1 cellular context compared by ENCODE assay signal in the genomic region with DNA sequence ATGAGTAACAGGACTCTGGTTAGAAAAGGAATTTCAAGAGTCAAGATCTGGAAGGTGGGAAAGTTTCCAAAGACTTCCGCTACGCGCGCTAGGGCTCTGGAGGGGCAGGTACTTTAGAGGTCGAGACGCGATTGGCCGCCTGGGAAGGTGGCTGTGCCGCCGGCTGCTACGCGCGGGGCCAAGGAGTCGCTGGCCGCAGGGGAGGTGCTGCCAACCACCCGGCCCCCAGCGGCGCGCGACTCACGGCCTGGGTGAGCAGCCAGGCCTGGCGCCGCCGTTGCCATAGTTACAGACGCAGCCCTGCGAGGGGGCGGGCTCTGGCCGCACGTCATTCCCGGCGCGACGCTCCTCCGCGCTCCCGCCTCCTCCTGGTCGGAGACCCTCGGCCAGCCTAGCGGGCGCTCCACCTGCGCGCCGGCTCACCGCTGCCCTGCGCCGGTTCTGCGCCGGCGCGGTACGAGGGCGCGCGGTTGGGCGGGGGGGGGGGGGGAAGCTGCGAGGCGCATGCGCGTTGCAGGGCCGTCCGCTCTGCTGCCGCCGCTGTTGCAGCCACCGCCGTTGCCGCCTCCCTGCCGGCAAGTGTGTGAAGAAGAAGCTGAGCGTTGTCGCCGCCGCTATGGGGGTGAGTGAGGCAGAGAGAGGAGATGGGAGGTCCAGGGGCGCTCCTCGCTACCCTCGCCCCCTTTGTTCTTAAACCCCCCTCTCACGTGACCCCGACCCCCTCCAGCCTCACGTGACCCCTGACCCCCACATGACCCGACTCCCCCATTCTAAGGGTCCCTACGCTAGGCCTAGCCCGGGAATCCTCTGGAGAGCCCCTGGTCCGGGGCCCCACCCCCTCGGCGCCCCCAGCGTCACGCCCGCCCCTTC.
TF ChIP-seq lines count a peak whose summit lies in the region.

A gene (plus strand): TSS at position 522 of the 870 bp plus-strand sequence. CDS start 95 bp downstream, at position 617.

TF ChIP-seq in K562, 482 proteins besides CTCF, POLR2A, EP300 and RAD21 (continued from another document and continues in another):
- TF ChIP-seq, protein P1, sequence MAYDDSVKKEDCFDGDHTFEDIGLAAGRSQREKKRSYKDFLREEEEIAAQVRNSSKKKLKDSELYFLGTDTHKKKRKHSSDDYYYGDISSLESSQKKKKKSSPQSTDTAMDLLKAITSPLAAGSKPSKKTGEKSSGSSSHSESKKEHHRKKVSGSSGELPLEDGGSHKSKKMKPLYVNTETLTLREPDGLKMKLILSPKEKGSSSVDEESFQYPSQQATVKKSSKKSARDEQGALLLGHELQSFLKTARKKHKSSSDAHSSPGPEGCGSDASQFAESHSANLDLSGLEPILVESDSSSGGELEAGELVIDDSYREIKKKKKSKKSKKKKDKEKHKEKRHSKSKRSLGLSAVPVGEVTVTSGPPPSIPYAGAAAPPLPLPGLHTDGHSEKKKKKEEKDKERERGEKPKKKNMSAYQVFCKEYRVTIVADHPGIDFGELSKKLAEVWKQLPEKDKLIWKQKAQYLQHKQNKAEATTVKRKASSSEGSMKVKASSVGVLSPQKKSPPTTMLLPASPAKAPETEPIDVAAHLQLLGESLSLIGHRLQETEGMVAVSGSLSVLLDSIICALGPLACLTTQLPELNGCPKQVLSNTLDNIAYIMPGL (CRISPR knock-in tag; IDR thresholded peaks at IDR 0.05) = no peak; the same call in 1 of the 2 replicates
- TF ChIP-seq, protein P2, sequence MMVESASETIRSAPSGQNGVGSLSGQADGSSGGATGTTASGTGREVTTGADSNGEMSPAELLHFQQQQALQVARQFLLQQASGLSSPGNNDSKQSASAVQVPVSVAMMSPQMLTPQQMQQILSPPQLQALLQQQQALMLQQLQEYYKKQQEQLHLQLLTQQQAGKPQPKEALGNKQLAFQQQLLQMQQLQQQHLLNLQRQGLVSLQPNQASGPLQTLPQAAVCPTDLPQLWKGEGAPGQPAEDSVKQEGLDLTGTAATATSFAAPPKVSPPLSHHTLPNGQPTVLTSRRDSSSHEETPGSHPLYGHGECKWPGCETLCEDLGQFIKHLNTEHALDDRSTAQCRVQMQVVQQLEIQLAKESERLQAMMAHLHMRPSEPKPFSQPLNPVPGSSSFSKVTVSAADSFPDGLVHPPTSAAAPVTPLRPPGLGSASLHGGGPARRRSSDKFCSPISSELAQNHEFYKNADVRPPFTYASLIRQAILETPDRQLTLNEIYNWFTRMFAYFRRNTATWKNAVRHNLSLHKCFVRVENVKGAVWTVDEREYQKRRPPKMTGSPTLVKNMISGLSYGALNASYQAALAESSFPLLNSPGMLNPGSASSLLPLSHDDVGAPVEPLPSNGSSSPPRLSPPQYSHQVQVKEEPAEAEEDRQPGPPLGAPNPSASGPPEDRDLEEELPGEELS (CRISPR knock-in tag; IDR thresholded peaks at IDR 0.05; ENCODE audit: borderline replicate concordance) = peak; percentile 29; the same call in 1 of the 2 replicates
- TF ChIP-seq, protein P3, sequence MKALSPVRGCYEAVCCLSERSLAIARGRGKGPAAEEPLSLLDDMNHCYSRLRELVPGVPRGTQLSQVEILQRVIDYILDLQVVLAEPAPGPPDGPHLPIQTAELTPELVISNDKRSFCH (CRISPR knock-in tag; IDR thresholded peaks at IDR 0.05) = no peak
- TF ChIP-seq, protein P3 (tag; IDR thresholded peaks at IDR 0.05) = no peak; the same call in 1 of the 2 replicates
- no peak for TF ChIP-seq TRIM28 (IDR thresholded peaks at IDR 0.05)
- no peak for TF ChIP-seq TCFL5 (CRISPR knock-in tag; conservative IDR thresholded peaks at IDR 0.05)
- TF ChIP-seq ZNF3 (CRISPR knock-in tag; IDR thresholded peaks at IDR 0.05) = no peak
- no peak for TF ChIP-seq ZNF140 (CRISPR knock-in tag; IDR thresholded peaks at IDR 0.05)
- TF ChIP-seq POU5F1 (IDR thresholded peaks at IDR 0.05; ENCODE audit: borderline replicate concordance, low read depth, low read length, partially characterized antibody) = no peak
- no peak for TF ChIP-seq FUS (optimal IDR thresholded peaks at IDR 0.05; ENCODE audit: low read depth, low read length)
- no peak for TF ChIP-seq POLR2H (tag; IDR thresholded peaks at IDR 0.05; ENCODE audit: low read depth)
- peak; percentile 78 for TF ChIP-seq SIN3B (IDR thresholded peaks at IDR 0.05; ENCODE audit: low read depth)
- TF ChIP-seq, protein P4, sequence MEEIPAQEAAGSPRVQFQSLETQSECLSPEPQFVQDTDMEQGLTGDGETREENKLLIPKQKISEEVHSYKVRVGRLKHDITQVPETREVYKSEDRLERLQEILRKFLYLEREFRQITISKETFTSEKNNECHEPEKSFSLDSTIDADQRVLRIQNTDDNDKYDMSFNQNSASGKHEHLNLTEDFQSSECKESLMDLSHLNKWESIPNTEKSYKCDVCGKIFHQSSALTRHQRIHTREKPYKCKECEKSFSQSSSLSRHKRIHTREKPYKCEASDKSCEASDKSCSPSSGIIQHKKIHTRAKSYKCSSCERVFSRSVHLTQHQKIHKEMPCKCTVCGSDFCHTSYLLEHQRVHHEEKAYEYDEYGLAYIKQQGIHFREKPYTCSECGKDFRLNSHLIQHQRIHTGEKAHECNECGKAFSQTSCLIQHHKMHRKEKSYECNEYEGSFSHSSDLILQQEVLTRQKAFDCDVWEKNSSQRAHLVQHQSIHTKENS (CRISPR knock-in tag; IDR thresholded peaks at IDR 0.05) = no peak
- TF ChIP-seq, protein P5, sequence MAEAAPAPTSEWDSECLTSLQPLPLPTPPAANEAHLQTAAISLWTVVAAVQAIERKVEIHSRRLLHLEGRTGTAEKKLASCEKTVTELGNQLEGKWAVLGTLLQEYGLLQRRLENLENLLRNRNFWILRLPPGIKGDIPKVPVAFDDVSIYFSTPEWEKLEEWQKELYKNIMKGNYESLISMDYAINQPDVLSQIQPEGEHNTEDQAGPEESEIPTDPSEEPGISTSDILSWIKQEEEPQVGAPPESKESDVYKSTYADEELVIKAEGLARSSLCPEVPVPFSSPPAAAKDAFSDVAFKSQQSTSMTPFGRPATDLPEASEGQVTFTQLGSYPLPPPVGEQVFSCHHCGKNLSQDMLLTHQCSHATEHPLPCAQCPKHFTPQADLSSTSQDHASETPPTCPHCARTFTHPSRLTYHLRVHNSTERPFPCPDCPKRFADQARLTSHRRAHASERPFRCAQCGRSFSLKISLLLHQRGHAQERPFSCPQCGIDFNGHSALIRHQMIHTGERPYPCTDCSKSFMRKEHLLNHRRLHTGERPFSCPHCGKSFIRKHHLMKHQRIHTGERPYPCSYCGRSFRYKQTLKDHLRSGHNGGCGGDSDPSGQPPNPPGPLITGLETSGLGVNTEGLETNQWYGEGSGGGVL (CRISPR knock-in tag; IDR thresholded peaks at IDR 0.05) = no peak
- peak; percentile 64 for TF ChIP-seq POLR2G (IDR thresholded peaks at IDR 0.05; ENCODE audit: low read depth, low read length)
- TF ChIP-seq BRD4 (IDR thresholded peaks at IDR 0.05) = no peak
- no peak for TF ChIP-seq KLF1 (tag; IDR thresholded peaks at IDR 0.05)
- TF ChIP-seq ZNF766 (CRISPR knock-in tag; conservative IDR thresholded peaks at IDR 0.05) = no peak
- no peak for TF ChIP-seq MYNN (IDR thresholded peaks at IDR 0.05)
- TF ChIP-seq MYNN (CRISPR knock-in tag; IDR thresholded peaks at IDR 0.05) = no peak
- TF ChIP-seq, protein P6, sequence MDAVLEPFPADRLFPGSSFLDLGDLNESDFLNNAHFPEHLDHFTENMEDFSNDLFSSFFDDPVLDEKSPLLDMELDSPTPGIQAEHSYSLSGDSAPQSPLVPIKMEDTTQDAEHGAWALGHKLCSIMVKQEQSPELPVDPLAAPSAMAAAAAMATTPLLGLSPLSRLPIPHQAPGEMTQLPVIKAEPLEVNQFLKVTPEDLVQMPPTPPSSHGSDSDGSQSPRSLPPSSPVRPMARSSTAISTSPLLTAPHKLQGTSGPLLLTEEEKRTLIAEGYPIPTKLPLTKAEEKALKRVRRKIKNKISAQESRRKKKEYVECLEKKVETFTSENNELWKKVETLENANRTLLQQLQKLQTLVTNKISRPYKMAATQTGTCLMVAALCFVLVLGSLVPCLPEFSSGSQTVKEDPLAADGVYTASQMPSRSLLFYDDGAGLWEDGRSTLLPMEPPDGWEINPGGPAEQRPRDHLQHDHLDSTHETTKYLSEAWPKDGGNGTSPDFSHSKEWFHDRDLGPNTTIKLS (IDR thresholded peaks at IDR 0.05; ENCODE audit: borderline replicate concordance, low read depth) = 0 out of 2 replicates have a peak, but pooled peaks have one; percentile 9
- TF ChIP-seq, protein P7, sequence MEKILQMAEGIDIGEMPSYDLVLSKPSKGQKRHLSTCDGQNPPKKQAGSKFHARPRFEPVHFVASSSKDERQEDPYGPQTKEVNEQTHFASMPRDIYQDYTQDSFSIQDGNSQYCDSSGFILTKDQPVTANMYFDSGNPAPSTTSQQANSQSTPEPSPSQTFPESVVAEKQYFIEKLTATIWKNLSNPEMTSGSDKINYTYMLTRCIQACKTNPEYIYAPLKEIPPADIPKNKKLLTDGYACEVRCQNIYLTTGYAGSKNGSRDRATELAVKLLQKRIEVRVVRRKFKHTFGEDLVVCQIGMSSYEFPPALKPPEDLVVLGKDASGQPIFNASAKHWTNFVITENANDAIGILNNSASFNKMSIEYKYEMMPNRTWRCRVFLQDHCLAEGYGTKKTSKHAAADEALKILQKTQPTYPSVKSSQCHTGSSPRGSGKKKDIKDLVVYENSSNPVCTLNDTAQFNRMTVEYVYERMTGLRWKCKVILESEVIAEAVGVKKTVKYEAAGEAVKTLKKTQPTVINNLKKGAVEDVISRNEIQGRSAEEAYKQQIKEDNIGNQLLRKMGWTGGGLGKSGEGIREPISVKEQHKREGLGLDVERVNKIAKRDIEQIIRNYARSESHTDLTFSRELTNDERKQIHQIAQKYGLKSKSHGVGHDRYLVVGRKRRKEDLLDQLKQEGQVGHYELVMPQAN (IDR thresholded peaks at IDR 0.05; ENCODE audit: borderline replicate concordance) = peak; percentile 90; the same call in 1 of the 2 replicates
- no peak for TF ChIP-seq ZSCAN29 (IDR thresholded peaks at IDR 0.05)
- no peak for TF ChIP-seq PCBP2 (IDR thresholded peaks at IDR 0.05; ENCODE audit: low read depth, low read length, poor library complexity, severe bottlenecking)
- TF ChIP-seq, protein P8, sequence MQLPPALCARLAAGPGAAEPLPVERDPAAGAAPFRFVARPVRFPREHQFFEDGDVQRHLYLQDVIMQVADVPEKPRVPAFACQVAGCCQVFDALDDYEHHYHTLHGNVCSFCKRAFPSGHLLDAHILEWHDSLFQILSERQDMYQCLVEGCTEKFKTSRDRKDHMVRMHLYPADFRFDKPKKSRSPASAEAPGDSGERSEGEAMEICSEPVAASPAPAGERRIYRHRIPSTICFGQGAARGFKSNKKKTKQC (CRISPR knock-in tag; IDR thresholded peaks at IDR 0.05) = no peak; the same call in 1 of the 2 replicates
- TF ChIP-seq RBM17 (IDR thresholded peaks at IDR 0.05; ENCODE audit: borderline replicate concordance, low read depth, low read length) = no peak
- no peak for TF ChIP-seq PURB (CRISPR knock-in tag; IDR thresholded peaks at IDR 0.05; ENCODE audit: low read depth)
- TF ChIP-seq ZNF561 (CRISPR knock-in tag; conservative IDR thresholded peaks at IDR 0.05) = no peak
- TF ChIP-seq EHMT2 (IDR thresholded peaks at IDR 0.05) = no peak
- peak; percentile 89 for TF ChIP-seq ZFX (CRISPR knock-in tag; IDR thresholded peaks at IDR 0.05)
- TF ChIP-seq RNF2 (IDR thresholded peaks at IDR 0.05) = no peak
- TF ChIP-seq, protein P9, sequence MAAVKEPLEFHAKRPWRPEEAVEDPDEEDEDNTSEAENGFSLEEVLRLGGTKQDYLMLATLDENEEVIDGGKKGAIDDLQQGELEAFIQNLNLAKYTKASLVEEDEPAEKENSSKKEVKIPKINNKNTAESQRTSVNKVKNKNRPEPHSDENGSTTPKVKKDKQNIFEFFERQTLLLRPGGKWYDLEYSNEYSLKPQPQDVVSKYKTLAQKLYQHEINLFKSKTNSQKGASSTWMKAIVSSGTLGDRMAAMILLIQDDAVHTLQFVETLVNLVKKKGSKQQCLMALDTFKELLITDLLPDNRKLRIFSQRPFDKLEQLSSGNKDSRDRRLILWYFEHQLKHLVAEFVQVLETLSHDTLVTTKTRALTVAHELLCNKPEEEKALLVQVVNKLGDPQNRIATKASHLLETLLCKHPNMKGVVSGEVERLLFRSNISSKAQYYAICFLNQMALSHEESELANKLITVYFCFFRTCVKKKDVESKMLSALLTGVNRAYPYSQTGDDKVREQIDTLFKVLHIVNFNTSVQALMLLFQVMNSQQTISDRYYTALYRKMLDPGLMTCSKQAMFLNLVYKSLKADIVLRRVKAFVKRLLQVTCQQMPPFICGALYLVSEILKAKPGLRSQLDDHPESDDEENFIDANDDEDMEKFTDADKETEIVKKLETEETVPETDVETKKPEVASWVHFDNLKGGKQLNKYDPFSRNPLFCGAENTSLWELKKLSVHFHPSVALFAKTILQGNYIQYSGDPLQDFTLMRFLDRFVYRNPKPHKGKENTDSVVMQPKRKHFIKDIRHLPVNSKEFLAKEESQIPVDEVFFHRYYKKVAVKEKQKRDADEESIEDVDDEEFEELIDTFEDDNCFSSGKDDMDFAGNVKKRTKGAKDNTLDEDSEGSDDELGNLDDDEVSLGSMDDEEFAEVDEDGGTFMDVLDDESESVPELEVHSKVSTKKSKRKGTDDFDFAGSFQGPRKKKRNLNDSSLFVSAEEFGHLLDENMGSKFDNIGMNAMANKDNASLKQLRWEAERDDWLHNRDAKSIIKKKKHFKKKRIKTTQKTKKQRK (IDR thresholded peaks at IDR 0.05; ENCODE audit: borderline replicate concordance, low read depth, low read length) = no peak
- no peak for TF ChIP-seq ZNF121 (CRISPR knock-in tag; conservative IDR thresholded peaks at IDR 0.05)
- TF ChIP-seq, protein P10, sequence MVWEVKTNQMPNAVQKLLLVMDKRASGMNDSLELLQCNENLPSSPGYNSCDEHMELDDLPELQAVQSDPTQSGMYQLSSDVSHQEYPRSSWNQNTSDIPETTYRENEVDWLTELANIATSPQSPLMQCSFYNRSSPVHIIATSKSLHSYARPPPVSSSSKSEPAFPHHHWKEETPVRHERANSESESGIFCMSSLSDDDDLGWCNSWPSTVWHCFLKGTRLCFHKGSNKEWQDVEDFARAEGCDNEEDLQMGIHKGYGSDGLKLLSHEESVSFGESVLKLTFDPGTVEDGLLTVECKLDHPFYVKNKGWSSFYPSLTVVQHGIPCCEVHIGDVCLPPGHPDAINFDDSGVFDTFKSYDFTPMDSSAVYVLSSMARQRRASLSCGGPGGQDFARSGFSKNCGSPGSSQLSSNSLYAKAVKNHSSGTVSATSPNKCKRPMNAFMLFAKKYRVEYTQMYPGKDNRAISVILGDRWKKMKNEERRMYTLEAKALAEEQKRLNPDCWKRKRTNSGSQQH (CRISPR knock-in tag; IDR thresholded peaks at IDR 0.05) = no peak
- TF ChIP-seq CHD1 (IDR thresholded peaks at IDR 0.05; ENCODE audit: low read length) = no peak
- TF ChIP-seq SUPT5H (IDR thresholded peaks at IDR 0.05) = peak; percentile 11; the same call in 1 of the 2 replicates
- peak; percentile 36 for TF ChIP-seq PHF20 (IDR thresholded peaks at IDR 0.05; ENCODE audit: partially characterized antibody)
- TF ChIP-seq, protein P11, sequence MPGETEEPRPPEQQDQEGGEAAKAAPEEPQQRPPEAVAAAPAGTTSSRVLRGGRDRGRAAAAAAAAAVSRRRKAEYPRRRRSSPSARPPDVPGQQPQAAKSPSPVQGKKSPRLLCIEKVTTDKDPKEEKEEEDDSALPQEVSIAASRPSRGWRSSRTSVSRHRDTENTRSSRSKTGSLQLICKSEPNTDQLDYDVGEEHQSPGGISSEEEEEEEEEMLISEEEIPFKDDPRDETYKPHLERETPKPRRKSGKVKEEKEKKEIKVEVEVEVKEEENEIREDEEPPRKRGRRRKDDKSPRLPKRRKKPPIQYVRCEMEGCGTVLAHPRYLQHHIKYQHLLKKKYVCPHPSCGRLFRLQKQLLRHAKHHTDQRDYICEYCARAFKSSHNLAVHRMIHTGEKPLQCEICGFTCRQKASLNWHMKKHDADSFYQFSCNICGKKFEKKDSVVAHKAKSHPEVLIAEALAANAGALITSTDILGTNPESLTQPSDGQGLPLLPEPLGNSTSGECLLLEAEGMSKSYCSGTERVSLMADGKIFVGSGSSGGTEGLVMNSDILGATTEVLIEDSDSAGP (CRISPR knock-in tag; IDR thresholded peaks at IDR 0.05) = no peak
- no peak for TF ChIP-seq ZNF695 (CRISPR knock-in tag; IDR thresholded peaks at IDR 0.05)
